Comparison of ENCODE assay signal across 8 cellular contexts in the genomic region with DNA sequence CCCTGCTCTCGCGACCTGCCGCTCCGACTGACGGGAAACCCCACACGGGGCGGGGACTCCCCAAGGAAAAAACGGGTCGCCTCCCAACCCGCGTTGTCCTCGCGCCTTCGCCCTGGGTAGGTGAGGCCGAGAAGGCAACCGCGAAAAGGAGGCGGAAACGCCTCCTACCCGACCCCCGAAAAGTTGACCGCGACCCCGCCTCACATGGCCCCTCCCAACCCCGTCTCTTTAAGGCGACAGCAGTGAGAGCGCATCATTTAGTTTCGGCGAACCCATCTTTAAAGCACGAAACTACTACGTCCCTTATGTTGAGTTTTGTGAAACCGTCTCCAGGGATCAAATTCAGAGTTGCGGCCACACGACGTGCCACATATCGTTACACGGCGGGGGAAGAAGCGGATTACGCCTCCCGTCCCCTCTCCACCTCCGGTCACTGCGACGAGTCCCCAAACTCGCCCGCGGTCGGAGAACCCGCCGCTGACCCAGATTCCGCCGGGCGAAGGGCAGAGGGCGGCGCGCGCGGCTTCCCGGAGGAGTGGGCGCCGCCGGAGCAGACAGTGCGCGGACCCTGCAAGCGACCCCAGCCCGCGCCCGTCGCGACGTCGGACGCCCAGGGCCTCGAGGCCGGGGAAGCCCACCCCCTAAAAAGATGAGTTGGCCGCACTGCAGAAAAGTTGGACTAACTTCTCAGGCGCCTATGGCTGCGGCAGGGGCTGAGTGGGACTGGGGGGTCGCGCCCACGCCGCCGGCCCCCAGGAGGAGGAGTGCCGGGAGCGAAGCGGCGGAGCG. TPM values are rescaled to one million over a fixed set of nuclear protein-coding genes. Genes with fewer than 3 reads are reported as not detected.
A peak's percentile ranks its signal among the peaks of the same experiment; 100 is the strongest.
DNase-seq lines count a peak whose midpoint lies in the region; ATAC-seq, FAIRE-seq and TF ChIP-seq lines count a peak whose summit lies in the region.

No MANE protein-coding gene starts in this region.

- H3K9me3 Mint-ChIP-seq in IgD-negative memory B cell: no peaks in the 10 kb centered on the region
- H3K9me3 Mint-ChIP-seq in activated naive CD4-positive, alpha-beta T cell treated with anti-CD3 and anti-CD28 coated beads, Interleukin-2, amount 10 ng/mL, durations not matched to agents 7 days and 5 days: no peaks in the 10 kb centered on the region

- peak overlapping the region in 2 of 4 donors; percentile 96 to 98 for H3K4me3 Mint-ChIP-seq in IgD-negative memory B cell
- H3K4me3 Mint-ChIP-seq in activated naive CD4-positive, alpha-beta T cell treated with anti-CD3 and anti-CD28 coated beads, Interleukin-2, amount 10 ng/mL, durations not matched to agents 7 days and 5 days: no peak overlapping the region

- H3K4me3 ChIP-seq in pancreas (peak overlapping the region; percentile 26 to 70 (median 54)), tibial artery (peak overlapping the region; percentile 81 to 92)

- WGBS in pancreas, 2 donors: 0 to 1% methylated on average over 84 to 88 of the region's 88 CpGs

- H3K27me3 Mint-ChIP-seq in IgD-negative memory B cell: no peaks in the 10 kb centered on the region
- H3K27me3 Mint-ChIP-seq in activated naive CD4-positive, alpha-beta T cell treated with anti-CD3 and anti-CD28 coated beads, Interleukin-2, amount 10 ng/mL, durations not matched to agents 7 days and 5 days: peaks cover 11% of the 10 kb centered on the region

- no peak for FAIRE-seq in pancreas (lab: Jason Lieb, UNC)

- H3K4me1 ChIP-seq in pancreas (peaks cover 0 to 4% (median 3%) of the 10 kb centered on the region in 3 donors), tibial artery (peaks cover 0 to 17% (median 11%) of the 10 kb centered on the region in 4 donors)

- ATAC-seq in GM21515 (IDR thresholded peaks at IDR 0.05; ENCODE audit: unreplicated experiment) (peak; percentile 45), pancreas (peak; percentile 44 to 74 (median 62))

- peak overlapping the region in 2 of 3 donors; percentile 92 to 97 for H3K27ac Mint-ChIP-seq in IgD-negative memory B cell
- no peak overlapping the region for H3K27ac Mint-ChIP-seq in activated naive CD4-positive, alpha-beta T cell treated with anti-CD3 and anti-CD28 coated beads, Interleukin-2, amount 10 ng/mL, durations not matched to agents 7 days and 5 days

- H3K4me1 Mint-ChIP-seq in IgD-negative memory B cell: peaks cover 12 to 14% (median 14%) of the 10 kb centered on the region in 3 donors
- peaks cover 21% of the 10 kb centered on the region for H3K4me1 Mint-ChIP-seq in activated naive CD4-positive, alpha-beta T cell treated with anti-CD3 and anti-CD28 coated beads, Interleukin-2, amount 10 ng/mL, durations not matched to agents 7 days and 5 days

- CTCF ChIA-PET in activated naive CD4-positive, alpha-beta T cell treated with anti-CD3 and anti-CD28 coated beads, Interleukin-2, amount 10 ng/mL, durations not matched to agents 7 days and 5 days (lab: Charles Lee): interaction anchor here (0.6 to 0.8 kb wide), 2 partner anchors 10 to 332 kb away, joined by 3 read pairs; no protein-coding TSS in a partner anchor

- intact Hi-C loops in head of caudate nucleus (cut with DNase I) (no loop called here), pancreas (cut with DNase I) (no loop called here), tibial artery (cut with DNase I; ENCODE audit: low total_unique reads) (no loop called here)

- TF ChIP-seq CTCF in pancreas (IDR thresholded peaks at IDR 0.05) (no peak), tibial artery (IDR thresholded peaks at IDR 0.05) (no peak)

- no peaks in the 10 kb centered on the region for H3K36me3 ChIP-seq in pancreas
- peaks cover 0 to 11% (median 3%) of the 10 kb centered on the region in 3 donors for H3K36me3 ChIP-seq in tibial artery

- DNase-seq in DMS153 (lab: John Stamatoyannopoulos, UW) (peak; percentile 55), SK-N-DZ (ENCODE audit: low spot score) (peak; percentile 76), head of caudate nucleus (peak; percentile 45 to 91 (median 77)), pancreas (peak; percentile 69 to 85 (median 76)), tibial artery (peak; percentile 81 to 94)
- peak; percentile 93 for DNase-seq in activated naive CD4-positive, alpha-beta T cell treated with anti-CD3 and anti-CD28 coated beads, Interleukin-2, amount 10 ng/mL, durations not matched to agents 7 days and 5 days

- no peaks in the 10 kb centered on the region for H3K27me3 ChIP-seq in pancreas
- no peaks in the 10 kb centered on the region for H3K27me3 ChIP-seq in tibial artery

- peak overlapping the region; percentile 71 to 92 (median 84) for H3K27ac ChIP-seq in pancreas
- H3K27ac ChIP-seq in tibial artery: peak overlapping the region; percentile 97 to 99

- no peaks in the 10 kb centered on the region for H3K36me3 Mint-ChIP-seq in IgD-negative memory B cell
- H3K36me3 Mint-ChIP-seq in activated naive CD4-positive, alpha-beta T cell treated with anti-CD3 and anti-CD28 coated beads, Interleukin-2, amount 10 ng/mL, durations not matched to agents 7 days and 5 days: peaks cover 13% of the 10 kb centered on the region

- H3K9me3 ChIP-seq in pancreas (no peaks in the 10 kb centered on the region), tibial artery (no peaks in the 10 kb centered on the region)

RNA-seq across cellular contexts. Expression of gene ANP32E, which starts 1.1 kb away (rescaled TPM):
- 52.9 TPM for polyA plus RNA-seq in IgD-negative memory B cell
- polyA plus RNA-seq in SK-N-DZ (2014; cell fraction: cytosol; rRNA removed): 113 and 124 TPM in 2 replicates
- polyA plus RNA-seq in SK-N-DZ (2014; cell fraction: nucleus; rRNA removed): 46.3 and 57.7 TPM in 2 replicates
- total RNA-seq in pancreas: 10 to 100 TPM in 3 of 6 donors, 1 to 10 TPM in 3; 4.8 to 10.7 (median 8.2) TPM
- 10 to 100 TPM in 1 of 2 donors, 1 to 10 TPM in 1; 7.1 to 15.3 TPM for polyA plus RNA-seq in pancreas

RNA-seq across cellular contexts. Expression of gene CA14, which starts 22.7 kb away (rescaled TPM):
- polyA plus RNA-seq in IgD-negative memory B cell (0.71 TPM), pancreas (under 1 TPM; 0.14 to 0.19 TPM)
- polyA plus RNA-seq in SK-N-DZ (2014; cell fraction: cytosol; rRNA removed): 39.9 and 40.7 TPM in 2 replicates
- 51.7 and 53.4 TPM in 2 replicates for polyA plus RNA-seq in SK-N-DZ (2014; cell fraction: nucleus; rRNA removed)
- total RNA-seq in pancreas: under 1 TPM in 1 of 6 donors, not detected in 5; 0.19 TPM

RNA-seq across cellular contexts. Expression of gene APH1A, which starts 34.0 kb away (rescaled TPM):
- polyA plus RNA-seq in IgD-negative memory B cell: 78.4 TPM
- polyA plus RNA-seq in SK-N-DZ (2014; cell fraction: cytosol; rRNA removed): 241 and 259 TPM in 2 replicates
- 157 and 245 TPM in 2 replicates for polyA plus RNA-seq in SK-N-DZ (2014; cell fraction: nucleus; rRNA removed)
- 10 to 100 TPM; 43.8 to 71.2 (median 56.6) TPM for total RNA-seq in pancreas
- polyA plus RNA-seq in pancreas: 10 to 100 TPM; 59.8 to 78.0 TPM

RNA-seq across cellular contexts. Expression of gene C1orf54, which starts 37.7 kb away (rescaled TPM):
- polyA plus RNA-seq in IgD-negative memory B cell (2.9 TPM), pancreas (1 to 10 TPM; 5.3 to 5.8 TPM)
- 3.7 and 11.2 TPM in 2 replicates for polyA plus RNA-seq in SK-N-DZ (2014; cell fraction: cytosol; rRNA removed)
- 1.7 and 5.0 TPM in 2 replicates for polyA plus RNA-seq in SK-N-DZ (2014; cell fraction: nucleus; rRNA removed)
- total RNA-seq in pancreas: 1 to 10 TPM in 4 of 6 donors, under 1 TPM in 2; 0.69 to 4.8 (median 2.0) TPM

RNA-seq across cellular contexts. Expression of gene CIART, which starts 47.5 kb away (rescaled TPM):
- polyA plus RNA-seq in IgD-negative memory B cell (not detected), pancreas (1 to 10 TPM; 1.7 to 5.6 TPM)
- polyA plus RNA-seq in SK-N-DZ (2014; cell fraction: cytosol; rRNA removed): 13.1 and 13.9 TPM in 2 replicates
- 10.6 and 16.1 TPM in 2 replicates for polyA plus RNA-seq in SK-N-DZ (2014; cell fraction: nucleus; rRNA removed)
- 1 to 10 TPM in 5 of 6 donors, under 1 TPM in 1; 0.87 to 2.3 (median 1.5) TPM for total RNA-seq in pancreas

Comparison
In these comparisons a context has a peak if more than half of its experiments do, and no peak if none do; other contexts are left out.
1. Peak in every context shown above with its lines: DNase-seq, ATAC-seq, H3K4me3 ChIP-seq and H3K27ac ChIP-seq.